In genomic region chr1:153711006-153711405, GRCh38 we compare ENCODE assay signal across 1 cellular context.
TF ChIP-seq lines count a peak whose summit lies in the region.

No MANE protein-coding gene starts in this region.

TF ChIP-seq in WTC11, 78 proteins besides CTCF, POLR2A, EP300 and RAD21 (continued from another document):
- TF ChIP-seq STAT6 (CRISPR knock-in tag; conservative IDR thresholded peaks at IDR 0.05; ENCODE audit: low read depth), result no peak
- TF ChIP-seq ARID4B (CRISPR knock-in tag; IDR thresholded peaks at IDR 0.05; ENCODE audit: borderline replicate concordance), result no peak
- TF ChIP-seq NFYB (CRISPR knock-in tag; conservative IDR thresholded peaks at IDR 0.05; ENCODE audit: low read depth), result no peak
- TF ChIP-seq CREM (CRISPR knock-in tag; IDR thresholded peaks at IDR 0.05), result no peak
- TF ChIP-seq FOXP4 (CRISPR knock-in tag; IDR thresholded peaks at IDR 0.05), result no peak
- no peak for TF ChIP-seq MYBL2 (CRISPR knock-in tag; IDR thresholded peaks at IDR 0.05)
- TF ChIP-seq CDX4 (CRISPR knock-in tag; IDR thresholded peaks at IDR 0.05; ENCODE audit: borderline replicate concordance), result no peak
TF ChIP-seq in WTC11: peak in this region for 0.
